1 cellular context compared by ENCODE assay signal in genomic region chr14:68191567-68192321, GRCh38.
TF ChIP-seq lines count a peak whose summit lies in the region.

No MANE protein-coding gene starts in this region.

TF ChIP-seq in HepG2, 621 proteins besides CTCF, POLR2A, EP300 and RAD21 (continued from another document and continues in another):
- no peak for TF ChIP-seq ZBTB40 (IDR thresholded peaks at IDR 0.05)
- no peak for TF ChIP-seq ZBTB40 (CRISPR knock-in tag; IDR thresholded peaks at IDR 0.05)
- TF ChIP-seq PLSCR1 (CRISPR knock-in tag; IDR thresholded peaks at IDR 0.05; ENCODE audit: borderline replicate concordance): no peak
- no peak for TF ChIP-seq ZUFSP (CRISPR knock-in tag; IDR thresholded peaks at IDR 0.05; ENCODE audit: borderline replicate concordance)
- no peak for TF ChIP-seq TP53 (CRISPR knock-in tag; conservative IDR thresholded peaks at IDR 0.05)
- TF ChIP-seq HDAC2 (CRISPR knock-in tag; IDR thresholded peaks at IDR 0.05): no peak
- 0 out of 2 replicates have a peak, but pooled peaks have one; percentile 20 for TF ChIP-seq IRF2 (CRISPR knock-in tag; IDR thresholded peaks at IDR 0.05)
- no peak for TF ChIP-seq PAX8 (CRISPR knock-in tag; IDR thresholded peaks at IDR 0.05; ENCODE audit: borderline replicate concordance)
- TF ChIP-seq ZNF652 (CRISPR knock-in tag; IDR thresholded peaks at IDR 0.05; ENCODE audit: borderline replicate concordance, low read depth): no peak
- TF ChIP-seq HOXA3 (CRISPR knock-in tag; IDR thresholded peaks at IDR 0.05): no peak
- no peak for TF ChIP-seq PAWR (CRISPR knock-in tag; IDR thresholded peaks at IDR 0.05; ENCODE audit: borderline replicate concordance)
- peak; percentile 98 for TF ChIP-seq HOMEZ (CRISPR knock-in tag; IDR thresholded peaks at IDR 0.05; ENCODE audit: low read depth)
- no peak for TF ChIP-seq BORCS8-MEF2B (CRISPR knock-in tag; IDR thresholded peaks at IDR 0.05)
- 0 out of 2 replicates have a peak, but pooled peaks have one; percentile 42 for TF ChIP-seq ZSCAN5A (CRISPR knock-in tag; IDR thresholded peaks at IDR 0.05; ENCODE audit: borderline replicate concordance)
- no peak for TF ChIP-seq NPAS2 (CRISPR knock-in tag; IDR thresholded peaks at IDR 0.05; ENCODE audit: borderline replicate concordance)
- no peak for TF ChIP-seq ESRRA (CRISPR knock-in tag; IDR thresholded peaks at IDR 0.05; ENCODE audit: low read depth)
- TF ChIP-seq ZNF790 (CRISPR knock-in tag; IDR thresholded peaks at IDR 0.05; ENCODE audit: borderline replicate concordance): no peak
- no peak for TF ChIP-seq ZBTB10 (CRISPR knock-in tag; IDR thresholded peaks at IDR 0.05; ENCODE audit: borderline replicate concordance)
- TF ChIP-seq ZNF333 (CRISPR knock-in tag; IDR thresholded peaks at IDR 0.05; ENCODE audit: borderline replicate concordance): no peak
- no peak for TF ChIP-seq AHDC1 (CRISPR knock-in tag; IDR thresholded peaks at IDR 0.05; ENCODE audit: borderline replicate concordance)
- TF ChIP-seq ZBTB7A (CRISPR knock-in tag; IDR thresholded peaks at IDR 0.05): no peak
- no peak for TF ChIP-seq ZNF792 (CRISPR knock-in tag; IDR thresholded peaks at IDR 0.05)
- TF ChIP-seq ETS1 (CRISPR knock-in tag; IDR thresholded peaks at IDR 0.05): no peak
- no peak for TF ChIP-seq CENPX (CRISPR knock-in tag; IDR thresholded peaks at IDR 0.05)
- TF ChIP-seq KDM2A (CRISPR knock-in tag; IDR thresholded peaks at IDR 0.05; ENCODE audit: borderline replicate concordance, low read depth): no peak
- TF ChIP-seq SIX4 (CRISPR knock-in tag; IDR thresholded peaks at IDR 0.05): no peak
- TF ChIP-seq TRIM24 (CRISPR knock-in tag; IDR thresholded peaks at IDR 0.05): no peak
- TF ChIP-seq SALL2 (CRISPR knock-in tag; IDR thresholded peaks at IDR 0.05): no peak
- TF ChIP-seq TCF12 (IDR thresholded peaks at IDR 0.05): no peak
- no peak for TF ChIP-seq TCF12 (CRISPR knock-in tag; IDR thresholded peaks at IDR 0.05)
- TF ChIP-seq MIXL1 (CRISPR knock-in tag; IDR thresholded peaks at IDR 0.05): peak; percentile 38; the same call in 1 of the 2 replicates
- TF ChIP-seq RBAK (CRISPR knock-in tag; IDR thresholded peaks at IDR 0.05): no peak
